In genomic region chr15:36947035-36947719, GRCh38 we compare ENCODE assay signal across 19 cellular contexts.
DNase-seq lines count a peak whose midpoint lies in the region; ATAC-seq and TF ChIP-seq lines count a peak whose summit lies in the region.
"Had no signal": no experiment of that assay in that cellular context is flagged by ENCODE, and none has a peak within 500 bp of the region (broad histone marks: within the 10 kb centered on the region; RNA-seq: fewer than 3 reads in every experiment).

No MANE protein-coding gene starts in this region.

- POLR2A ChIA-PET in HEK293T (lab: Yijun Ruan, JAX): no interaction called here

- no peak overlapping the region for H3K4me3 ChIP-seq in lower lobe of right lung

- H3K9me3 ChIP-seq in lower lobe of right lung: no peaks in the 10 kb centered on the region

- TF ChIP-seq CTCF in brain (conservative IDR thresholded peaks at IDR 0.05) (no peak), nephron (IDR thresholded peaks at IDR 0.05; ENCODE audit: unreplicated experiment in 3 of 3) (no peak), lower lobe of right lung (IDR thresholded peaks at IDR 0.05) (no peak)

- no peaks in the 10 kb centered on the region for H3K27me3 Mint-ChIP-seq in brain
- no peaks in the 10 kb centered on the region for H3K27me3 Mint-ChIP-seq in nephron (ENCODE audit: low read depth)

- ATAC-seq in Right ventricle myocardium inferior (peak; percentile 41), left cardiac atrium (no peak), lower lobe of right lung (no peak)

- DNase-seq in Right ventricle myocardium inferior (ENCODE audit: missing footprints) (no peak), left cardiac atrium (no peak), HEK293T (ENCODE audit: extremely low spot score) (no peak), lower lobe of right lung (no peak), NCI-H526 (lab: John Stamatoyannopoulos, UW) (no peak)
- DNase-seq in activated naive CD4-positive, alpha-beta T cell treated with Interleukin-2 at 50 U/mL for 16 hours: no peak
- DNase-seq: AML-193, DMS79, H9, NCI-H1092 treated with DMSO at 0.1 percent for 48 hours, NCI-H146, NCI-H2081, NCI-H774, OCI-M1, SHP77 treated with DMSO at 0.1 percent for 48 hours had no signal

- H3K4me3 Mint-ChIP-seq in brain: peak overlapping the region in 1 of 5 experiments; percentile 10
- H3K4me3 Mint-ChIP-seq in nephron: peak overlapping the region in 1 of 3 experiments; percentile 8
- H3K4me3 Mint-ChIP-seq: H9 had no signal

- H3K4me1 Mint-ChIP-seq in brain: peaks cover 94% of the 10 kb centered on the region
- H3K4me1 Mint-ChIP-seq in nephron: peaks cover 18% of the 10 kb centered on the region

- intact Hi-C loops in Right ventricle myocardium inferior (cut with DNase I) (no loop called here), left cardiac atrium (cut with DNase I) (no loop called here), lower lobe of right lung (cut with DNase I) (no loop called here)

- H3K9me3 Mint-ChIP-seq in brain: no peaks in the 10 kb centered on the region
- no peaks in the 10 kb centered on the region for H3K9me3 Mint-ChIP-seq in nephron
- H3K9me3 Mint-ChIP-seq: H9 had no signal

- no peaks in the 10 kb centered on the region for H3K27me3 ChIP-seq in lower lobe of right lung (ENCODE audit: low read depth)

- H3K36me3 Mint-ChIP-seq in brain: peaks cover 52% of the 10 kb centered on the region
- peaks cover 79% of the 10 kb centered on the region for H3K36me3 Mint-ChIP-seq in nephron (ENCODE audit: low read depth)

- CTCF ChIA-PET in HEK293T (lab: Yijun Ruan, JAX): no interaction called here

- peak overlapping the region in 4 of 5 experiments; percentile 2 to 86 (median 80) for H3K27ac Mint-ChIP-seq in brain
- peak overlapping the region; percentile 33 to 84 (median 48) for H3K27ac Mint-ChIP-seq in nephron
- H3K27ac Mint-ChIP-seq: H9 had no signal

- H3K36me3 ChIP-seq in lower lobe of right lung: no peaks in the 10 kb centered on the region

- no peak overlapping the region for H3K27ac ChIP-seq in lower lobe of right lung
- H3K27ac ChIP-seq: 22Rv1, C4-2B had no signal

- peaks cover 3% of the 10 kb centered on the region for H3K4me1 ChIP-seq in lower lobe of right lung

TF ChIP-seq in HEK293T, 16 proteins besides CTCF, POLR2A, EP300 and RAD21:
- TF ChIP-seq ARNT (IDR thresholded peaks at IDR 0.05) (no peak), PKNOX1 (IDR thresholded peaks at IDR 0.05) (peak; percentile 20; the same call in 1 of the 2 replicates)
